16 cellular contexts compared by ENCODE assay signal in genomic region chr2:142188562-142188961, GRCh38. TPM values are rescaled to one million over a fixed set of nuclear protein-coding genes. Genes with fewer than 3 reads are reported as not detected.
DNase-seq lines count a peak whose midpoint lies in the region; ATAC-seq, FAIRE-seq and TF ChIP-seq lines count a peak whose summit lies in the region.
"Had no signal": no experiment of that assay in that cellular context is flagged by ENCODE, and none has a peak within 500 bp of the region (broad histone marks: within the 10 kb centered on the region; RNA-seq: fewer than 3 reads in every experiment).

No MANE protein-coding gene starts in this region.

- H3K9me3 ChIP-seq in HepG2 (ENCODE audit: low read length) (no peaks in the 10 kb centered on the region), right lobe of liver (no peaks in the 10 kb centered on the region), PC-3 (ENCODE audit: low read length) (no peaks in the 10 kb centered on the region)
- H3K9me3 ChIP-seq: SJCRH30 had no signal

- TF ChIP-seq POLR2A in HepG2 (IDR thresholded peaks at IDR 0.05; ENCODE audit: insufficient read depth in 1 of 2, low read depth in 2 of 2, low read length in 2 of 2), result no peak
- TF ChIP-seq POLR2A in right lobe of liver (IDR thresholded peaks at IDR 0.05), result no peak

- H3K9ac ChIP-seq in HepG2 (ENCODE audit: insufficient read depth, low read depth, low read length) (no peak overlapping the region), PC-3 (ENCODE audit: low read length) (no peak overlapping the region)

- H3K9me2 ChIP-seq in PC-3 (replicated peaks; ENCODE audit: low read length), result no peaks in the 10 kb centered on the region

- H3K79me2 ChIP-seq in HepG2 (ENCODE audit: insufficient read depth, low read length) (no peaks in the 10 kb centered on the region), PC-3 (ENCODE audit: low read length) (no peaks in the 10 kb centered on the region)

- H3K4me2 ChIP-seq in HepG2 (ENCODE audit: low read depth, low read length) (no peak overlapping the region), PC-3 (ENCODE audit: low read length) (no peak overlapping the region)

- DNase-seq in HepG2 (ENCODE audit: low spot score) (no peak), right lobe of liver (no peak), fibroblast of peridontal ligament (ENCODE audit: extremely low read depth) (peak; percentile 6), DMS153 treated with DMSO at 0.1 percent for 48 hours (lab: John Stamatoyannopoulos, UW; ENCODE audit: unreplicated experiment) (no peak), PC-3 (no peak), germinal center (ENCODE audit: low spot score) (no peak)
- DNase-seq in stimulated activated CD4-positive, alpha-beta T cell treated with anti-CD3 and anti-CD28 coated beads, Interleukin-4, amount 100 ng/mL, for 1 hour, result no peak
- DNase-seq: 8988T, GDM1, NCI-H1436 treated with DMSO at 0.1 percent for 48 hours, NCI-H2081, NCI-H524, RPMI8226, SJCRH30 had no signal

- intact Hi-C loops in HepG2 (cut with micrococcal nuclease; ENCODE audit: unreplicated experiment) (no loop called here), right lobe of liver (cut with DNase I) (no loop called here), PC-3 (cut with micrococcal nuclease) (no loop called here)

- POLR2A ChIA-PET in HepG2 (lab: Yijun Ruan, JAX), result no interaction called here
- POLR2A ChIA-PET in PC-3 (lab: Charles Lee; ENCODE audit: unreplicated experiment), result no interaction called here

- no peaks in the 10 kb centered on the region for H3K27me3 ChIP-seq in HepG2 (ENCODE audit: control insufficient read depth in 1 of 2, insufficient read depth in 2 of 2, low read length in 2 of 2)
- no peaks in the 10 kb centered on the region for H3K27me3 ChIP-seq in right lobe of liver
- H3K27me3 ChIP-seq in PC-3 (ENCODE audit: low read length), result no peaks in the 10 kb centered on the region
- H3K27me3 ChIP-seq: SJCRH30 had no signal

- H3K36me3 ChIP-seq in HepG2 (replicated peaks in 1 of 2; ENCODE audit: control insufficient read depth in 1 of 2, insufficient read depth in 2 of 2, low read length in 2 of 2) (no peaks in the 10 kb centered on the region), right lobe of liver (no peaks in the 10 kb centered on the region), PC-3 (ENCODE audit: low read depth, low read length) (no peaks in the 10 kb centered on the region)
- H3K36me3 ChIP-seq: SJCRH30 had no signal

- H3K4me1 ChIP-seq in HepG2 (ENCODE audit: insufficient read depth, low read length) (peaks cover 11% of the 10 kb centered on the region; the same call in 1 of the 2 replicates), right lobe of liver (no peaks in the 10 kb centered on the region), PC-3 (ENCODE audit: insufficient read depth, low read length) (peaks cover 27% of the 10 kb centered on the region)

- in situ Hi-C loops in HepG2 (cut with HindIII; ENCODE audit: extremely low pct_ligation_motif_present, low pct_unique_long_range_greater_than_20kb), result no loop called here

- H3K4me3 ChIP-seq in HepG2 (replicated peaks in 1 of 3; ENCODE audit: insufficient read depth in 1 of 3, low read depth in 2 of 3, low read length in 3 of 3) (no peak overlapping the region), right lobe of liver (no peak overlapping the region), PC-3 (ENCODE audit: low read length) (no peak overlapping the region)
- H3K4me3 ChIP-seq: SJCRH30 had no signal

- 43% methylated on average over 1 of the region's 1 CpG for WGBS in HepG2 (ENCODE audit: low lambda C conversion rate)
- 100% methylated on average over 1 of the region's 1 CpG for WGBS in right lobe of liver (ENCODE audit: insufficient coverage, low coverage, low lambda C conversion rate, missing lambda C conversion rate)

- CTCF ChIA-PET in HepG2 (lab: Yijun Ruan, JAX; ENCODE audit: low intra/inter-chr PET ratio, low total read pairs), result no interaction called here
- CTCF ChIA-PET in PC-3 (lab: Charles Lee), result no interaction called here

- H4K20me1 ChIP-seq in HepG2 (ENCODE audit: insufficient read depth, low read length) (no peaks in the 10 kb centered on the region), PC-3 (ENCODE audit: low read length) (no peaks in the 10 kb centered on the region)

- no peak overlapping the region for H2AFZ ChIP-seq in HepG2 (ENCODE audit: low read length)
- no peak overlapping the region for H2AFZ ChIP-seq in PC-3 (ENCODE audit: low read length)

- H3F3A ChIP-seq in PC-3 (ENCODE audit: low read length, unreplicated experiment), result no peaks in the 10 kb centered on the region

- no TSS peak for BruUV-seq in HepG2 (replicated peaks; lab: Mats Ljungman, UMichigan)
- no TSS peak for BruUV-seq in PC-3 (replicated peaks; lab: Mats Ljungman, UMichigan)

- H3K27ac ChIP-seq in HepG2 (ENCODE audit: extremely low read length, insufficient read depth, low read length) (no peak overlapping the region), right lobe of liver (no peak overlapping the region), PC-3 (ENCODE audit: low read length) (no peak overlapping the region)
- H3K27ac ChIP-seq: SJCRH30 had no signal

- no peak for ATAC-seq in HepG2
- ATAC-seq in right lobe of liver, result no peak
- no peak for ATAC-seq in SK-N-SH treated with all-trans-retinoic acid at 6 μM for 48 hours
- ATAC-seq in PC-3, result no peak

- TF ChIP-seq RAD21 in HepG2 (CRISPR knock-in tag; IDR thresholded peaks at IDR 0.05), result no peak

- FAIRE-seq in HepG2 (lab: Jason Lieb, UNC), result no peak

- TF ChIP-seq CTCF in HepG2 (CRISPR knock-in tag; IDR thresholded peaks at IDR 0.05), result no peak
- no peak for TF ChIP-seq CTCF in right lobe of liver (IDR thresholded peaks at IDR 0.05)
- TF ChIP-seq CTCF in PC-3 (conservative IDR thresholded peaks at IDR 0.05; ENCODE audit: low read depth, low read length), result no peak

- TF ChIP-seq EP300 in HepG2 (IDR thresholded peaks at IDR 0.05; ENCODE audit: low read depth in 2 of 2, low read length in 2 of 2), result no peak
- TF ChIP-seq EP300 in HepG2 (CRISPR knock-in tag; IDR thresholded peaks at IDR 0.05; ENCODE audit: borderline replicate concordance), result no peak

TF ChIP-seq in HepG2, 621 proteins besides CTCF, POLR2A, EP300 and RAD21 (continues in another document):
- no peak for TF ChIP-seq HMGXB4 (CRISPR knock-in tag; IDR thresholded peaks at IDR 0.05; ENCODE audit: borderline replicate concordance in 1 of 2, low read depth in 1 of 2)
- TF ChIP-seq MAFF (IDR thresholded peaks at IDR 0.05; ENCODE audit: low read depth, low read length), result peak; percentile 24; the same call in 1 of the 2 replicates

TF ChIP-seq in SK-N-SH treated with all-trans-retinoic acid at 6 μM for 48 hours, 23 proteins besides CTCF, POLR2A, EP300 and RAD21 (continues in another document):
- TF ChIP-seq TOX (CRISPR knock-in tag; IDR thresholded peaks at IDR 0.05; ENCODE audit: borderline replicate concordance) (no peak), ZNF565 (CRISPR knock-in tag; conservative IDR thresholded peaks at IDR 0.05; ENCODE audit: low read depth) (no peak), PATZ1 (CRISPR knock-in tag; IDR thresholded peaks at IDR 0.05; ENCODE audit: borderline replicate concordance) (no peak), SNAI2 (CRISPR knock-in tag; IDR thresholded peaks at IDR 0.05) (no peak)

RNA-seq across cellular contexts. Expression of gene LRP1B, which starts 57.7 kb away (rescaled TPM):
- 0.04 TPM in 1 of 2 replicates, not detected in the other for total RNA-seq in HepG2 (2016; rRNA removed; fragmentation: Illumina TruSeq; extraction: Trizol)
- total RNA-seq in HepG2 (2016; cell fraction: cytosol; rRNA removed; fragmentation: Illumina TruSeq; extraction: Trizol; ENCODE audit: low read depth), result not detected in 2 replicates
- 0.02 TPM in 1 of 2 replicates, not detected in the other for total RNA-seq in HepG2 (2016; cell fraction: insoluble cytoplasmic fraction; rRNA removed; fragmentation: Illumina TruSeq; extraction: Trizol)
- not detected in 2 replicates for total RNA-seq in HepG2 (2016; cell fraction: membrane; rRNA removed; fragmentation: Illumina TruSeq; extraction: Trizol)
- 0.34 TPM in 2 replicates for total RNA-seq in HepG2 (2016; cell fraction: nucleus; rRNA removed; fragmentation: Illumina TruSeq; extraction: Trizol)
- not detected in 2 replicates for polyA plus RNA-seq in HepG2 (2011; rRNA removed)
- polyA plus RNA-seq in HepG2 (2011; cell fraction: cytosol; rRNA removed), result 0.01 TPM in 1 of 2 replicates, not detected in the other
- polyA plus RNA-seq in HepG2 (2011; cell fraction: nucleus; rRNA removed), result 0.02 TPM in 1 of 2 replicates, not detected in the other
- polyA plus RNA-seq in HepG2 (2012), result not detected in 2 replicates
- polyA plus RNA-seq in HepG2 (2016; cell fraction: cytosol; fragmentation: Illumina TruSeq; extraction: Trizol; ENCODE audit: low read depth), result not detected in 2 replicates
- not detected in 2 replicates for polyA plus RNA-seq in HepG2 (2016; cell fraction: insoluble cytoplasmic fraction; fragmentation: Illumina TruSeq; extraction: Trizol; ENCODE audit: low read depth)
- not detected in 2 replicates for polyA plus RNA-seq in HepG2 (2016; cell fraction: membrane; fragmentation: Illumina TruSeq; extraction: Trizol; ENCODE audit: low read depth)
- polyA plus RNA-seq in HepG2 (2016; cell fraction: nucleus; fragmentation: Illumina TruSeq; extraction: Trizol; ENCODE audit: insufficient read depth, low read depth), result 0.05 TPM in 1 of 2 replicates, not detected in the other
- polyA minus RNA-seq in HepG2 (2011; rRNA and poly(A)+ RNA removed; ENCODE audit: low replicate concordance), result 16.6 TPM in 1 of 2 replicates, not detected in the other
- polyA minus RNA-seq in HepG2 (2011; cell fraction: cytosol; rRNA and poly(A)+ RNA removed), result 0.30 TPM in 1 of 2 replicates, not detected in the other
- under 0.01 TPM in 2 replicates for polyA minus RNA-seq in HepG2 (2011; cell fraction: nucleus; rRNA and poly(A)+ RNA removed)
- total RNA-seq in right lobe of liver, result 1 to 10 TPM in 2 of 6 experiments, under 1 TPM in 3, not detected in 1; 0.06 to 1.7 (median 0.15) TPM
- 0.04 and 0.06 TPM in 2 replicates for total RNA-seq in PC-3 (2014; rRNA removed)
- polyA plus RNA-seq: IgD-negative memory B cell had no signal
